8 cellular contexts compared by ENCODE assay signal in genomic region chr13:105139380-105140285, GRCh38.
DNase-seq lines count a peak whose midpoint lies in the region; ATAC-seq and TF ChIP-seq lines count a peak whose summit lies in the region.

No MANE protein-coding gene starts in this region.

- peak overlapping the region; percentile 93 for H3K27ac ChIP-seq in DND-41 (ENCODE audit: low read length)
- H3K27ac ChIP-seq in right lobe of liver = no peak overlapping the region

- H3K36me3 ChIP-seq in DND-41 (ENCODE audit: insufficient read depth, low read length) = no peaks in the 10 kb centered on the region
- no peaks in the 10 kb centered on the region for H3K36me3 ChIP-seq in right lobe of liver

- no peaks in the 10 kb centered on the region for H3K9me3 ChIP-seq in DND-41 (ENCODE audit: insufficient read depth, low read length, severe bottlenecking)
- no peaks in the 10 kb centered on the region for H3K9me3 ChIP-seq in right lobe of liver

- no peaks in the 10 kb centered on the region for H3K27me3 ChIP-seq in DND-41 (ENCODE audit: insufficient read depth, low read length, poor library complexity)
- H3K27me3 ChIP-seq in right lobe of liver = no peaks in the 10 kb centered on the region

- in situ Hi-C loops in KBM-7 (cut with MboI; ENCODE audit: low pct_unique_long_range_greater_than_20kb, low sequenced_read_pairs) = no loop called here

- WGBS in right lobe of liver (ENCODE audit: insufficient coverage, low coverage, low lambda C conversion rate, missing lambda C conversion rate) = 42% methylated on average over 18 of the region's 20 CpGs

- H3K79me2 ChIP-seq in DND-41 (ENCODE audit: insufficient read depth, low read length) = no peaks in the 10 kb centered on the region; the same call in 1 of the 2 replicates

- H3K4me2 ChIP-seq in DND-41 (ENCODE audit: insufficient read depth, low read length) = peak overlapping the region; percentile 60

- TF ChIP-seq POLR2A in right lobe of liver (IDR thresholded peaks at IDR 0.05) = no peak

- H3K4me3 ChIP-seq in DND-41 (ENCODE audit: low read depth in 1 of 2, low read length in 2 of 2) = peak overlapping the region; percentile 20 to 56; a peak in 3 of 4 replicates
- peak overlapping the region in 2 of 3 donors; percentile 25 to 30 for H3K4me3 ChIP-seq in right lobe of liver

- DNase-seq in DND-41 = peak; percentile 84
- DNase-seq in KBM-7 = peak; percentile 92
- peak; percentile 61 for DNase-seq in SW480 (ENCODE audit: low spot score)
- peak; percentile 26 for DNase-seq in activated naive CD8-positive, alpha-beta T cell treated with anti-CD3 and anti-CD28 coated beads, Interleukin-2, amount 50 U/mL, for 16 hours (ENCODE audit: low read depth, low spot score)
- DNase-seq in right lobe of liver = peak; percentile 18 to 56 (median 44)
- DNase-seq in stimulated activated CD8-positive, alpha-beta memory T cell treated with anti-CD3 and anti-CD28 coated beads, Interleukin-2, amount 100 ng/mL, for 48 hours (ENCODE audit: low read depth in 2 of 2) = peak; percentile 17 to 26
- DNase-seq in epidermal melanocyte (ENCODE audit: insufficient read length, low spot score) = no peak

- peak overlapping the region; percentile 75 for H2AFZ ChIP-seq in DND-41 (ENCODE audit: low read depth, low read length)

- TF ChIP-seq CTCF in DND-41 (IDR thresholded peaks at IDR 0.05; ENCODE audit: borderline replicate concordance, extremely low read depth, low read length, poor library complexity, severe bottlenecking) (peak; percentile 87), right lobe of liver (IDR thresholded peaks at IDR 0.05) (peak in 1 of 4 donors; percentile 16)

- H3K4me1 ChIP-seq in DND-41 (ENCODE audit: insufficient read depth, low read length) (peaks cover 84% of the 10 kb centered on the region), right lobe of liver (no peaks in the 10 kb centered on the region)

- peak overlapping the region; percentile 59 for H3K9ac ChIP-seq in DND-41 (ENCODE audit: low read depth, low read length)

- no peaks in the 10 kb centered on the region for H4K20me1 ChIP-seq in DND-41 (ENCODE audit: insufficient read depth, low read length)

- intact Hi-C loops in right lobe of liver (cut with DNase I) = no loop called here

- peak; percentile 77 for ATAC-seq in DND-41 (ENCODE audit: insufficient read depth, low read depth)
- ATAC-seq in GM21529 (IDR thresholded peaks at IDR 0.05; ENCODE audit: unreplicated experiment) = peak; percentile 93
- ATAC-seq in right lobe of liver = peak; percentile 65 to 89 (median 66)
